In the genomic region with DNA sequence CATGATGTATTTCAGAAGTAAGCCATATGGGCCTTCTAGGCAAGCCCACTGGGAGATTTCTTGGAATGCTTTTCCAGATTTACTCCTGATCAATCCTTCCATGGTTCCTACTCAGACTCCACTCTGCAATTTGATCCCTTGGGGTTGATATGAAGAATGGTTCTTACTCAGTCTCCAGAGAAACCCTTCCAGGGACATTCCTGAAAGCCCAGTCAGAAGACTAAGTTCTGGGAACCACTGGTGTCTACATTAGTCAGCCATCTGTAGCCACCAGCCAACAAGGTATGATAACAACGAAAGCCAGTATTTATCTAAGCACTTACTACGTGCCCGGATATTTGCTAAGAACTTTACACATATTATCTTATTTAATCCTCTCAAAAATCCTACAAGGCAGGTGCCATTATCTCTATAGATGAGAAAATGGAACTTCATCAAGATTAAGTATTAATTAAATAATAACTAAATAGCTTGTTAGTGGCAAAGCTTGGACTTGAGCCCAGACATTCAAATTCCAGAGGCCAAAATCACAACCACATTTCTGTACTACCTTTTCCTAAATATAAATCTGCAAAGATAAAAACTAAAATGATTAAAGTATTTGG, we compare ENCODE assay signal across 13 cellular contexts. TPM values are rescaled to one million over a fixed set of nuclear protein-coding genes. Genes with fewer than 3 reads are reported as not detected.
DNase-seq lines count a peak whose midpoint lies in the region.
"Had no signal": no experiment of that assay in that cellular context is flagged by ENCODE, and none has a peak within 500 bp of the region (broad histone marks: within the 10 kb centered on the region; RNA-seq: fewer than 3 reads in every experiment).

No MANE protein-coding gene starts in this region.

- H3K4me1 ChIP-seq in skeletal muscle satellite cell (ENCODE audit: control insufficient read depth, insufficient read depth, low read length): peaks cover 21% of the 10 kb centered on the region
- H3K4me1 ChIP-seq: psoas muscle had no signal

- no peaks in the 10 kb centered on the region for H3K27me3 ChIP-seq in skeletal muscle satellite cell (ENCODE audit: control insufficient read depth, insufficient read depth, low read length)
- no peaks in the 10 kb centered on the region for H3K27me3 ChIP-seq in H7 (ENCODE audit: control insufficient read depth, insufficient read depth, low read length)
- H3K27me3 ChIP-seq: cardiac muscle cell had no signal

- peak overlapping the region; percentile 62 for H3K4me2 ChIP-seq in skeletal muscle satellite cell (ENCODE audit: low read length)
- H3K4me2 ChIP-seq: KMS-11 had no signal

- H3K9ac ChIP-seq in skeletal muscle satellite cell (ENCODE audit: low read depth, low read length): peak overlapping the region; percentile 44
- H3K9ac ChIP-seq: KMS-11 had no signal

- peak overlapping the region; percentile 19 for H3K4me3 ChIP-seq in skeletal muscle satellite cell (ENCODE audit: low read length)
- no peak overlapping the region for H3K4me3 ChIP-seq in H7 (ENCODE audit: insufficient read depth, low read depth, low read length)
- H3K4me3 ChIP-seq: cardiac muscle cell, psoas muscle had no signal

- no peaks in the 10 kb centered on the region for H3K9me3 ChIP-seq in skeletal muscle satellite cell (replicated peaks; ENCODE audit: low read length)
- H3K9me3 ChIP-seq: psoas muscle had no signal

- H3K36me3 ChIP-seq in skeletal muscle satellite cell (ENCODE audit: insufficient read depth, low read length) (no peaks in the 10 kb centered on the region), H7 (replicated peaks; ENCODE audit: control insufficient read depth, insufficient read depth, low read length) (no peaks in the 10 kb centered on the region)
- H3K36me3 ChIP-seq: cardiac muscle cell had no signal

- DNase-seq in GM04504 (ENCODE audit: low read depth): peak; percentile 92
- DNase-seq in SW 1271 (lab: John Stamatoyannopoulos, UW): peak; percentile 56 to 88
- DNase-seq in fibroblast of peridontal ligament (ENCODE audit: extremely low read depth): peak; percentile 87
- DNase-seq in stimulated activated CD8-positive, alpha-beta memory T cell treated with anti-CD3 and anti-CD28 coated beads, Interleukin-4, amount 100 ng/mL, for 48 hours: no peak
- DNase-seq in H7: no peak
- DNase-seq in activated CD4-positive, alpha-beta T cell treated with anti-CD3 and anti-CD28 coated beads for 1 hour: no peak
- no peak for DNase-seq in KG1 (lab: John Stamatoyannopoulos, UW)
- DNase-seq: activated T-cell treated with anti-CD3 and anti-CD28 coated beads for 4 hours, NCI-H2107, psoas muscle had no signal

RNA-seq across cellular contexts. Expression of a gene that starts 32.7 kb away (rescaled TPM):
- 5.1 and 6.8 TPM in 2 replicates for total RNA-seq in skeletal muscle satellite cell (2012; rRNA removed)
- total RNA-seq in H7 (2014; rRNA removed; shearing (Covaris generic)): 0.11 and 0.17 TPM in 2 replicates

Comparison
In these comparisons a context has a peak if more than half of its experiments do, and no peak if none do; other contexts are left out.
1. DNase-seq: peak in GM04504 (single experiment), SW 1271 (2 of 2) and fibroblast of peridontal ligament (single experiment); none in stimulated activated CD8-positive, alpha-beta memory T cell treated with anti-CD3 and anti-CD28 coated beads, Interleukin-4, amount 100 ng/mL, for 48 hours (single experiment), H7 (single experiment), activated CD4-positive, alpha-beta T cell treated with anti-CD3 and anti-CD28 coated beads for 1 hour (single experiment) and KG1 (single experiment).